ENCODE assay signal across 8 cellular contexts in the genomic region with DNA sequence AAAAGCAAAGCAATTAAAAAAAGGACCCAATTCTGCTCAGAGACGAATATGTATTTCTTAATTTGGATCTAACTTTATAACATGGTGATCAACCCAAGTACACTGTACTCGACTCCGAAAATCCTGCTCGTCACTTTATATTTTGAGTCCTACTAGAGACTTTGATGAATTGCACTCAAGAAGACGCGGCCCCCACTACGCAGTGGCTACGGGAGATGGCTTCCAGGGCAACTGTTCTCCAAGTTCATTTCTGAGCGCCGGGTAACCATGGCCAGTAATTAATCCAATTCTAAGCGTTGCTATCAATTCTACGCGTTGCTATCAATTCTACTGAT. TPM values are rescaled to one million over a fixed set of nuclear protein-coding genes. Genes with fewer than 3 reads are reported as not detected.
DNase-seq lines count a peak whose midpoint lies in the region; ATAC-seq and TF ChIP-seq lines count a peak whose summit lies in the region.

No MANE protein-coding gene starts in this region.

- H3K9ac ChIP-seq in KMS-11 (peak overlapping the region; percentile 73; the same call in 1 of the 2 replicates), rectal smooth muscle tissue (ENCODE audit: low read length) (peak overlapping the region; percentile 74)

- H3K36me3 ChIP-seq in KMS-11 (ENCODE audit: insufficient read depth) = no peaks in the 10 kb centered on the region
- H3K36me3 ChIP-seq in cardiac muscle cell = no peaks in the 10 kb centered on the region
- H3K36me3 ChIP-seq in rectal smooth muscle tissue (ENCODE audit: control insufficient read depth, insufficient read depth, low read length) = peaks cover 3% of the 10 kb centered on the region

- no peaks in the 10 kb centered on the region for H3K27me3 ChIP-seq in KMS-11 (ENCODE audit: insufficient read depth, low read depth)
- H3K27me3 ChIP-seq in cardiac muscle cell = no peaks in the 10 kb centered on the region
- H3K27me3 ChIP-seq in rectal smooth muscle tissue (ENCODE audit: control insufficient read depth, insufficient read depth, low read length) = no peaks in the 10 kb centered on the region

- peak overlapping the region; percentile 96 for H3K27ac Mint-ChIP-seq in activated T-helper 1 cell treated with anti-CD3 and anti-CD28 coated beads, Interleukin-12 subunit alpha, Interleukin-12 subunit beta, Interleukin-2, Interleukin-4 antibody, amounts not matched to agents 30 ng/mL and 10 ng/mL and 1 ng/mL, durations not matched to agents 14 hours and 24 hours and 36 hours

- intact Hi-C loops in activated T-helper 1 cell treated with anti-CD3 and anti-CD28 coated beads, Interleukin-12 subunit alpha, Interleukin-12 subunit beta, Interleukin-2, Interleukin-4 antibody, amounts not matched to agents 30 ng/mL and 10 ng/mL and 1 ng/mL, durations not matched to agents 14 hours and 24 hours and 36 hours (cut with micrococcal nuclease) = loop anchor here (1.0 to 5.0 kb wide), 6 partner anchors 48 to 1979 kb away; partner anchors contain the start of genes EXOSC8, NHLRC3, PROSER1 and RFXAP

- ATAC-seq in GM21825 (IDR thresholded peaks at IDR 0.05; ENCODE audit: unreplicated experiment) = peak; percentile 16

- peak overlapping the region; percentile 54; the same call in 1 of the 2 replicates for H2AFZ ChIP-seq in KMS-11 (ENCODE audit: low read depth)

- H4K20me1 ChIP-seq in KMS-11 (ENCODE audit: insufficient read depth) = no peaks in the 10 kb centered on the region

- H3K4me1 Mint-ChIP-seq in activated T-helper 1 cell treated with anti-CD3 and anti-CD28 coated beads, Interleukin-12 subunit alpha, Interleukin-12 subunit beta, Interleukin-2, Interleukin-4 antibody, amounts not matched to agents 30 ng/mL and 10 ng/mL and 1 ng/mL, durations not matched to agents 14 hours and 24 hours and 36 hours (ENCODE audit: low read depth) = peaks cover 11% of the 10 kb centered on the region

- H3K9me3 Mint-ChIP-seq in activated T-helper 1 cell treated with anti-CD3 and anti-CD28 coated beads, Interleukin-12 subunit alpha, Interleukin-12 subunit beta, Interleukin-2, Interleukin-4 antibody, amounts not matched to agents 30 ng/mL and 10 ng/mL and 1 ng/mL, durations not matched to agents 14 hours and 24 hours and 36 hours = no peaks in the 10 kb centered on the region

- H3K27ac ChIP-seq in KMS-11 = peak overlapping the region; percentile 59
- peak overlapping the region; percentile 84 for H3K27ac ChIP-seq in cardiac muscle cell
- peak overlapping the region; percentile 87 for H3K27ac ChIP-seq in rectal smooth muscle tissue (ENCODE audit: low read depth, low read length)

- peaks cover 20% of the 10 kb centered on the region; the same call in 1 of the 2 replicates for H3K79me2 ChIP-seq in KMS-11 (ENCODE audit: insufficient read depth, low read depth)

- H3K36me3 Mint-ChIP-seq in activated T-helper 1 cell treated with anti-CD3 and anti-CD28 coated beads, Interleukin-12 subunit alpha, Interleukin-12 subunit beta, Interleukin-2, Interleukin-4 antibody, amounts not matched to agents 30 ng/mL and 10 ng/mL and 1 ng/mL, durations not matched to agents 14 hours and 24 hours and 36 hours (ENCODE audit: low read depth) = peaks cover 18% of the 10 kb centered on the region

- H3K4me2 ChIP-seq in KMS-11 = peak overlapping the region; percentile 33

- DNase-seq in DMS 273 (lab: John Stamatoyannopoulos, UW; ENCODE audit: unreplicated experiment) = peak; percentile 63
- no peak for DNase-seq in DMS 273 treated with DMSO at 0.1 percent for 48 hours (lab: John Stamatoyannopoulos, UW)
- DNase-seq in activated T-helper 1 cell treated with anti-CD3 and anti-CD28 coated beads, Interleukin-12 subunit alpha, Interleukin-12 subunit beta, Interleukin-2, Interleukin-4 antibody, amounts not matched to agents 30 ng/mL and 10 ng/mL and 1 ng/mL, durations not matched to agents 14 hours and 24 hours and 36 hours (ENCODE audit: low spot score) = no peak
- DNase-seq in cardiac muscle cell (ENCODE audit: low read depth in 1 of 2, low spot score in 1 of 2) = peak; percentile 34 to 58
- no peak for DNase-seq in SK-N-DZ (ENCODE audit: low spot score)

- H3K4me3 ChIP-seq in KMS-11 (IDR thresholded peaks at IDR 0.05; ENCODE audit: insufficient read depth, low read depth, low read length) (no peak overlapping the region), cardiac muscle cell (peak overlapping the region; percentile 59), rectal smooth muscle tissue (ENCODE audit: low read length) (peak overlapping the region; percentile 96)

- TF ChIP-seq CTCF in KMS-11 (conservative IDR thresholded peaks at IDR 0.05; ENCODE audit: low read depth, low read length) (no peak), cardiac muscle cell (IDR thresholded peaks at IDR 0.05; ENCODE audit: low read depth, low read length) (no peak)

- H3K27me3 Mint-ChIP-seq in activated T-helper 1 cell treated with anti-CD3 and anti-CD28 coated beads, Interleukin-12 subunit alpha, Interleukin-12 subunit beta, Interleukin-2, Interleukin-4 antibody, amounts not matched to agents 30 ng/mL and 10 ng/mL and 1 ng/mL, durations not matched to agents 14 hours and 24 hours and 36 hours (ENCODE audit: insufficient read depth) = peaks cover under 1% of the 10 kb centered on the region

- H3K9me3 ChIP-seq in cardiac muscle cell (ENCODE audit: low read depth) = no peaks in the 10 kb centered on the region

- H3K4me3 Mint-ChIP-seq in activated T-helper 1 cell treated with anti-CD3 and anti-CD28 coated beads, Interleukin-12 subunit alpha, Interleukin-12 subunit beta, Interleukin-2, Interleukin-4 antibody, amounts not matched to agents 30 ng/mL and 10 ng/mL and 1 ng/mL, durations not matched to agents 14 hours and 24 hours and 36 hours = peak overlapping the region; percentile 96

- H3K4me1 ChIP-seq in KMS-11 (ENCODE audit: low read depth, poor library complexity, severe bottlenecking) (peaks cover 5% of the 10 kb centered on the region), cardiac muscle cell (ENCODE audit: low read depth) (peaks cover 5% of the 10 kb centered on the region), rectal smooth muscle tissue (ENCODE audit: control insufficient read depth, insufficient read depth, low read length) (no peaks in the 10 kb centered on the region)

RNA-seq across cellular contexts. Expression of gene SUPT20H, which starts 0.7 kb away (rescaled TPM):
- total RNA-seq in activated T-helper 1 cell treated with anti-CD3 and anti-CD28 coated beads, Interleukin-12 subunit alpha, Interleukin-12 subunit beta, Interleukin-2, Interleukin-4 antibody, amounts not matched to agents 30 ng/mL and 10 ng/mL and 1 ng/mL, durations not matched to agents 14 hours and 24 hours and 36 hours = 73.2 and 75.7 TPM in 2 replicates
- total RNA-seq in cardiac muscle cell = 40.9 and 49.8 TPM in 2 replicates
- 64.2 and 81.6 TPM in 2 replicates for polyA plus RNA-seq in cardiac muscle cell
- 38.1 and 43.7 TPM in 2 replicates for polyA plus RNA-seq in SK-N-DZ (2014; cell fraction: cytosol; rRNA removed)
- polyA plus RNA-seq in SK-N-DZ (2014; cell fraction: nucleus; rRNA removed) = 63.3 and 80.6 TPM in 2 replicates

RNA-seq across cellular contexts. Expression of gene CSNK1A1L, which starts 46.7 kb away (rescaled TPM):
- total RNA-seq in activated T-helper 1 cell treated with anti-CD3 and anti-CD28 coated beads, Interleukin-12 subunit alpha, Interleukin-12 subunit beta, Interleukin-2, Interleukin-4 antibody, amounts not matched to agents 30 ng/mL and 10 ng/mL and 1 ng/mL, durations not matched to agents 14 hours and 24 hours and 36 hours = not detected in 2 replicates
- total RNA-seq in cardiac muscle cell = not detected in 2 replicates
- not detected in 2 replicates for polyA plus RNA-seq in cardiac muscle cell
- not detected in 2 replicates for polyA plus RNA-seq in SK-N-DZ (2014; cell fraction: cytosol; rRNA removed)
- not detected in 2 replicates for polyA plus RNA-seq in SK-N-DZ (2014; cell fraction: nucleus; rRNA removed)

RNA-seq across cellular contexts. Expression of gene EXOSC8, which starts 58.2 kb away (rescaled TPM):
- 139 and 143 TPM in 2 replicates for total RNA-seq in activated T-helper 1 cell treated with anti-CD3 and anti-CD28 coated beads, Interleukin-12 subunit alpha, Interleukin-12 subunit beta, Interleukin-2, Interleukin-4 antibody, amounts not matched to agents 30 ng/mL and 10 ng/mL and 1 ng/mL, durations not matched to agents 14 hours and 24 hours and 36 hours
- 34.7 and 35.0 TPM in 2 replicates for total RNA-seq in cardiac muscle cell
- 125 and 147 TPM in 2 replicates for polyA plus RNA-seq in cardiac muscle cell
- polyA plus RNA-seq in SK-N-DZ (2014; cell fraction: cytosol; rRNA removed) = 113 and 154 TPM in 2 replicates
- polyA plus RNA-seq in SK-N-DZ (2014; cell fraction: nucleus; rRNA removed) = 181 and 208 TPM in 2 replicates

RNA-seq across cellular contexts. Expression of gene ALG5, which starts 59.6 kb away (rescaled TPM):
- total RNA-seq in activated T-helper 1 cell treated with anti-CD3 and anti-CD28 coated beads, Interleukin-12 subunit alpha, Interleukin-12 subunit beta, Interleukin-2, Interleukin-4 antibody, amounts not matched to agents 30 ng/mL and 10 ng/mL and 1 ng/mL, durations not matched to agents 14 hours and 24 hours and 36 hours = 52.5 and 53.2 TPM in 2 replicates
- total RNA-seq in cardiac muscle cell = 15.1 and 19.7 TPM in 2 replicates
- polyA plus RNA-seq in cardiac muscle cell = 52.8 and 56.0 TPM in 2 replicates
- polyA plus RNA-seq in SK-N-DZ (2014; cell fraction: cytosol; rRNA removed) = 63.3 and 71.1 TPM in 2 replicates
- 38.2 and 50.7 TPM in 2 replicates for polyA plus RNA-seq in SK-N-DZ (2014; cell fraction: nucleus; rRNA removed)

Comparison
In these comparisons a context has a peak if more than half of its experiments do, and no peak if none do; other contexts are left out.
1. DNase-seq: peak in DMS 273 (single experiment) and cardiac muscle cell (2 of 2); none in DMS 273 treated with DMSO at 0.1 percent for 48 hours (single experiment), activated T-helper 1 cell treated with anti-CD3 and anti-CD28 coated beads, Interleukin-12 subunit alpha, Interleukin-12 subunit beta, Interleukin-2, Interleukin-4 antibody, amounts not matched to agents 30 ng/mL and 10 ng/mL and 1 ng/mL, durations not matched to agents 14 hours and 24 hours and 36 hours (single experiment) and SK-N-DZ (single experiment).
2. Peak in every context shown above with its lines, with median percentiles within 50 percentile points of each other: H3K27ac ChIP-seq.